In the genomic region with DNA sequence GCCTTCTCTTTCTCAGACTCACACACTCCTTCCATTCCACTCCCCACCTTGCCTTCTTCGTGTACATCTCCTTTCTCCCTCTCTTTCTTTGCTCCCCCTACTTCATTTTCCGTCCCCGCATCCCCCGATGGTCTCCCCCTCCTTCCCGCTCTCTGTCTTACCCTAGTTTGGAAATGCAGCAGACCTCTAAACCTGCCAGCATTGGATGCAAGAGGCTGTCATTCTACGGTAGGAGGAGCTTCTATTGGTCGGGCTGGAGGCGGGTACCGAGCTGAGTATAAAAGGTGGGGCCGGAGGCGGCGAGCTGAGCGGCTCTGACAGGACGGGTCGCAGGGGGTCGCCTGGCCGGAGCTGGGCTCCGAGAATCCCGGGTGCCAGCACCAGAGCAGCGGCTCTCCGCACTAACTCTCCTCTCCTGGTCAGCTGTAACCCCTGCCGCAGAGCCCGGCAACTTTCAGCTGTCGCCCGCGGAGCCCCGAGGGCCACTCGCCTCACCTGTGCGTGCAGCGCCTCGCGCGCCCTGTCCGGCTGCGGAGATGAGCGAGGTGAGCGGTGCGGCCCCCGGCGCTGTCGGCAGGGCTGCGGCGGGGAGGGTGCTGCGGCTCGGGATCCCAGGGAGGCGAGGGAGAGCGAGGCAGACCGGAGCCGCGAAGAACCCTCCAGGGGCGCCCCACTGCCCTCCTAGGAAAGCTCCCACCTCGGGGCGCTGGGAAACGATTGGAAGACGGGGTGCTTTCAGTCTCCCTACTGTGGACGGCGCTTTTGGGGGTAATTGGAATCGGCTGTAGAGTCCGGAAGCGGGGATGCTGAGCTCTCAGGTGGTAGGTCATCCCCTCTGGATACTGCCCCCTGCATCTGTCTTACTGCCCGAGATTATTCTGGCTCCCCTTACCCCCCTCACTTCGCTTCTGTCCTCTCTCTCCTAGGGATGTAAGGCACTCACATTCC, we compare ENCODE assay signal across 1 cellular context.
TF ChIP-seq lines count a peak whose summit lies in the region.

A gene (plus strand): TSS at position 307 of the 948 bp plus-strand sequence. CDS start 230 bp downstream, at position 537.

TF ChIP-seq in A549, 52 proteins besides CTCF, POLR2A, EP300 and RAD21 (continued from another document):
- TF ChIP-seq, protein P1, sequence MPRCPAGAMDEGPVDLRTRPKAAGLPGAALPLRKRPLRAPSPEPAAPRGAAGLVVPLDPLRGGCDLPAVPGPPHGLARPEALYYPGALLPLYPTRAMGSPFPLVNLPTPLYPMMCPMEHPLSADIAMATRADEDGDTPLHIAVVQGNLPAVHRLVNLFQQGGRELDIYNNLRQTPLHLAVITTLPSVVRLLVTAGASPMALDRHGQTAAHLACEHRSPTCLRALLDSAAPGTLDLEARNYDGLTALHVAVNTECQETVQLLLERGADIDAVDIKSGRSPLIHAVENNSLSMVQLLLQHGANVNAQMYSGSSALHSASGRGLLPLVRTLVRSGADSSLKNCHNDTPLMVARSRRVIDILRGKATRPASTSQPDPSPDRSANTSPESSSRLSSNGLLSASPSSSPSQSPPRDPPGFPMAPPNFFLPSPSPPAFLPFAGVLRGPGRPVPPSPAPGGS (IDR thresholded peaks at IDR 0.05): no peak
- TF ChIP-seq TFCP2L1 (CRISPR knock-in tag; IDR thresholded peaks at IDR 0.05): no peak
- TF ChIP-seq, protein P2, sequence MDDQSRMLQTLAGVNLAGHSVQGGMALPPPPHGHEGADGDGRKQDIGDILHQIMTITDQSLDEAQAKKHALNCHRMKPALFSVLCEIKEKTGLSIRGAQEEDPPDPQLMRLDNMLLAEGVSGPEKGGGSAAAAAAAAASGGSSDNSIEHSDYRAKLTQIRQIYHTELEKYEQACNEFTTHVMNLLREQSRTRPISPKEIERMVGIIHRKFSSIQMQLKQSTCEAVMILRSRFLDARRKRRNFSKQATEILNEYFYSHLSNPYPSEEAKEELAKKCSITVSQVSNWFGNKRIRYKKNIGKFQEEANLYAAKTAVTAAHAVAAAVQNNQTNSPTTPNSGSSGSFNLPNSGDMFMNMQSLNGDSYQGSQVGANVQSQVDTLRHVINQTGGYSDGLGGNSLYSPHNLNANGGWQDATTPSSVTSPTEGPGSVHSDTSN (IDR thresholded peaks at IDR 0.05): peak; percentile 89
- 0 out of 2 replicates have a peak, but pooled peaks have one; percentile 43 for TF ChIP-seq RNF2 (IDR thresholded peaks at IDR 0.05; ENCODE audit: borderline replicate concordance, low read depth)
- TF ChIP-seq JUN (IDR thresholded peaks at IDR 0.05): no peak
- no peak for TF ChIP-seq CHD2 (IDR thresholded peaks at IDR 0.05; ENCODE audit: low read length, partially characterized antibody)
- no peak for TF ChIP-seq HEYL (CRISPR knock-in tag; IDR thresholded peaks at IDR 0.05)
